In genomic region chr6:47455533-47456209, GRCh38 we compare ENCODE assay signal across 10 cellular contexts. TPM values are rescaled to one million over a fixed set of nuclear protein-coding genes. Genes with fewer than 3 reads are reported as not detected.
A peak's percentile ranks its signal among the peaks of the same experiment; 100 is the strongest.
DNase-seq lines count a peak whose midpoint lies in the region; ATAC-seq and TF ChIP-seq lines count a peak whose summit lies in the region.
"Had no signal": no experiment of that assay in that cellular context is flagged by ENCODE, and none has a peak within 500 bp of the region (broad histone marks: within the 10 kb centered on the region; RNA-seq: fewer than 3 reads in every experiment).

No MANE protein-coding gene starts in this region.

- no peak overlapping the region for H3K4me2 ChIP-seq in neural progenitor cell

- H3K27ac Mint-ChIP-seq in Calu3 (ENCODE audit: unreplicated experiment) (no peak overlapping the region), neural progenitor cell (no peak overlapping the region)
- H3K27ac Mint-ChIP-seq: B cell; natural killer cell treated with Interleukin-12 subunit alpha and Interleukin-12 subunit beta and Interleukin-15 and Interleukin-18, amount 100 ng/mL, for 72 hours had no signal

- H3K4me3 ChIP-seq in neural progenitor cell: no peak overlapping the region

- H3K4me1 Mint-ChIP-seq in Calu3 (ENCODE audit: low read depth, unreplicated experiment) (peaks cover 33% of the 10 kb centered on the region), neural progenitor cell (no peaks in the 10 kb centered on the region)

- no peak overlapping the region for H2AFZ ChIP-seq in neural progenitor cell (replicated peaks)

- H3K27me3 Mint-ChIP-seq in Calu3 (ENCODE audit: unreplicated experiment) (no peaks in the 10 kb centered on the region), neural progenitor cell (ENCODE audit: insufficient read depth, low read depth) (no peaks in the 10 kb centered on the region)
- H3K27me3 Mint-ChIP-seq: B cell had no signal

- H3F3A ChIP-seq in neural progenitor cell (ENCODE audit: low read depth): no peaks in the 10 kb centered on the region

- peaks cover 12% of the 10 kb centered on the region for H3K36me3 Mint-ChIP-seq in Calu3 (ENCODE audit: insufficient read depth, unreplicated experiment)
- no peaks in the 10 kb centered on the region for H3K36me3 Mint-ChIP-seq in neural progenitor cell
- H3K36me3 Mint-ChIP-seq: natural killer cell treated with Interleukin-12 subunit alpha and Interleukin-12 subunit beta and Interleukin-15 and Interleukin-18, amount 100 ng/mL, for 72 hours had no signal

- no peaks in the 10 kb centered on the region for H3K9me3 Mint-ChIP-seq in Calu3 (ENCODE audit: low read depth, unreplicated experiment)
- no peaks in the 10 kb centered on the region for H3K9me3 Mint-ChIP-seq in neural progenitor cell
- H3K9me3 Mint-ChIP-seq: natural killer cell treated with Interleukin-12 subunit alpha and Interleukin-12 subunit beta and Interleukin-15 and Interleukin-18, amount 100 ng/mL, for 72 hours had no signal

- no peaks in the 10 kb centered on the region for H3K4me1 ChIP-seq in neural progenitor cell

- H3K36me3 ChIP-seq in neural progenitor cell: no peaks in the 10 kb centered on the region

- no peaks in the 10 kb centered on the region for H3K79me2 ChIP-seq in neural progenitor cell (ENCODE audit: low read depth)

- intact Hi-C loops in Calu3 (cut with micrococcal nuclease; ENCODE audit: unreplicated experiment): no loop called here

- H3K27me3 ChIP-seq in neural progenitor cell: no peaks in the 10 kb centered on the region

- H3K9me3 ChIP-seq in neural progenitor cell (ENCODE audit: low read depth): no peaks in the 10 kb centered on the region

- ATAC-seq in GM19324 (IDR thresholded peaks at IDR 0.05; ENCODE audit: low FRiP score, unreplicated experiment) (peak; percentile 60), HG02884 (IDR thresholded peaks at IDR 0.05; ENCODE audit: unreplicated experiment) (peak; percentile 80), SK-N-SH treated with all-trans-retinoic acid at 6 μM for 48 hours (no peak)
- ATAC-seq: natural killer cell treated with Interleukin-12 subunit alpha and Interleukin-12 subunit beta and Interleukin-15 and Interleukin-18, amount 100 ng/mL, for 72 hours had no signal

- H3K4me3 Mint-ChIP-seq in Calu3 (ENCODE audit: low read depth, unreplicated experiment): no peak overlapping the region
- no peak overlapping the region for H3K4me3 Mint-ChIP-seq in neural progenitor cell
- H3K4me3 Mint-ChIP-seq: B cell; natural killer cell treated with Interleukin-12 subunit alpha and Interleukin-12 subunit beta and Interleukin-15 and Interleukin-18, amount 100 ng/mL, for 72 hours had no signal

- no peak overlapping the region for H3K9ac ChIP-seq in neural progenitor cell

- no peak overlapping the region for H3K27ac ChIP-seq in neural progenitor cell

- no peaks in the 10 kb centered on the region for H4K20me1 ChIP-seq in neural progenitor cell (ENCODE audit: low read depth)

- peak; percentile 43 for DNase-seq in Calu3
- DNase-seq in NCI-H69 (lab: John Stamatoyannopoulos, UW): peak; percentile 69
- DNase-seq in NCI-H1436 (lab: John Stamatoyannopoulos, UW): no peak
- DNase-seq in neural progenitor cell (ENCODE audit: low spot score): no peak
- no peak for DNase-seq in cortex of kidney (lab: John Stamatoyannopoulos, UW)

- TF ChIP-seq CTCF in Calu3 (IDR thresholded peaks at IDR 0.05; ENCODE audit: unreplicated experiment): no peak
- no peak for TF ChIP-seq CTCF in neural progenitor cell (IDR thresholded peaks at IDR 0.05)

- CTCF ChIA-PET in Calu3 (lab: Charles Lee): no interaction called here

- no TSS peak for BruUV-seq in Calu3 (replicated peaks; lab: Mats Ljungman, UMichigan)

TF ChIP-seq in SK-N-SH treated with all-trans-retinoic acid at 6 μM for 48 hours, 23 proteins besides CTCF, POLR2A, EP300 and RAD21:
- TF ChIP-seq ARNTL (CRISPR knock-in tag; IDR thresholded peaks at IDR 0.05; ENCODE audit: borderline replicate concordance, low read depth) (no peak), POU6F1 (CRISPR knock-in tag; IDR thresholded peaks at IDR 0.05; ENCODE audit: borderline replicate concordance, low read depth) (no peak), RARB (CRISPR knock-in tag; IDR thresholded peaks at IDR 0.05) (no peak), SNAI2 (CRISPR knock-in tag; IDR thresholded peaks at IDR 0.05) (no peak), ZNF8 (CRISPR knock-in tag; IDR thresholded peaks at IDR 0.05) (no peak), TCF4 (CRISPR knock-in tag; IDR thresholded peaks at IDR 0.05; ENCODE audit: borderline replicate concordance) (no peak), ZFP30 (CRISPR knock-in tag; IDR thresholded peaks at IDR 0.05) (no peak)

RNA-seq across cellular contexts. Expression of gene CD2AP, which starts 21.9 kb away (rescaled TPM):
- 105 and 121 TPM in 2 replicates for total RNA-seq in Calu3 (2022)
- total RNA-seq in neural progenitor cell (ENCODE audit: low replicate concordance): 32.7 and 55.3 TPM in 2 replicates

Comparison
In these comparisons a context has a peak if more than half of its experiments do, and no peak if none do; other contexts are left out.
1. DNase-seq: peak in Calu3 (single experiment) and NCI-H69 (single experiment); none in NCI-H1436 (single experiment), neural progenitor cell (single experiment) and cortex of kidney (single experiment).